In genomic region chrX:129932137-129932791, GRCh38 we compare ENCODE assay signal across 8 cellular contexts.
DNase-seq lines count a peak whose midpoint lies in the region; ATAC-seq and TF ChIP-seq lines count a peak whose summit lies in the region.

No MANE protein-coding gene starts in this region.

- no peaks in the 10 kb centered on the region for H3K79me2 ChIP-seq in OCI-LY1 (ENCODE audit: insufficient read depth, low read length)

- H3K27me3 ChIP-seq in OCI-LY1 (ENCODE audit: insufficient read depth, low read length), result no peaks in the 10 kb centered on the region
- H3K27me3 ChIP-seq in mucosa of rectum (ENCODE audit: control insufficient read depth in 2 of 2, insufficient read depth in 2 of 2, low read length in 2 of 2), result peaks cover 0 to 2% of the 10 kb centered on the region in 2 donors

- in situ Hi-C loops in ACHN (cut with HindIII; ENCODE audit: low pct_ligation_motif_present, low pct_unique_long_range_greater_than_20kb, low sequenced_read_pairs), result no loop called here

- H3K4me1 ChIP-seq in OCI-LY1 (ENCODE audit: insufficient read depth, low read length, severe bottlenecking), result peaks cover 4% of the 10 kb centered on the region
- H3K4me1 ChIP-seq in mucosa of rectum (ENCODE audit: control insufficient read depth in 2 of 2, insufficient read depth in 2 of 2, low read length in 2 of 2), result peaks cover 0 to 2% of the 10 kb centered on the region in 2 donors

- peak; percentile 81 for DNase-seq in ACHN
- peak; percentile 63 for DNase-seq in activated T-cell treated with anti-CD3 and anti-CD28 coated beads for 48 hours (ENCODE audit: low read depth)
- DNase-seq in erythroblast (lab: John Stamatoyannopoulos, UW), result peak; percentile 83 to 88
- DNase-seq in stimulated activated CD8-positive, alpha-beta memory T cell treated with anti-CD3 and anti-CD28 coated beads, Interleukin-4, amount 100 ng/mL, for 24 hours (ENCODE audit: low read depth), result peak; percentile 62

- peak overlapping the region; percentile 70 for H3K27ac ChIP-seq in OCI-LY1 (ENCODE audit: low read depth, low read length, poor library complexity, severe bottlenecking)
- peak overlapping the region; percentile 88 to 89 for H3K27ac ChIP-seq in mucosa of rectum (ENCODE audit: low read depth in 2 of 2, low read length in 2 of 2)

- no peak for TF ChIP-seq CTCF in OCI-LY1 (IDR thresholded peaks at IDR 0.05; ENCODE audit: low read length)

- H2AFZ ChIP-seq in OCI-LY1 (ENCODE audit: low read length), result peak overlapping the region; percentile 55; the same call in 1 of the 2 replicates

- ATAC-seq in GM18909 (IDR thresholded peaks at IDR 0.05; ENCODE audit: poor library complexity, unreplicated experiment), result peak; percentile 47
- peak; percentile 41 for ATAC-seq in HG03520 (IDR thresholded peaks at IDR 0.05; ENCODE audit: unreplicated experiment)

- TF ChIP-seq POLR2A in erythroblast (IDR thresholded peaks at IDR 0.05; ENCODE audit: low read length), result no peak

- peak overlapping the region; percentile 90 for H3K4me2 ChIP-seq in OCI-LY1 (ENCODE audit: low read length)

- H4K20me1 ChIP-seq in OCI-LY1 (ENCODE audit: insufficient read depth, low read length), result no peaks in the 10 kb centered on the region

- H3K36me3 ChIP-seq in OCI-LY1 (ENCODE audit: insufficient read depth, low read length), result peaks cover 14% of the 10 kb centered on the region
- no peaks in the 10 kb centered on the region for H3K36me3 ChIP-seq in mucosa of rectum (ENCODE audit: control insufficient read depth in 2 of 2, insufficient read depth in 2 of 2, low read length in 2 of 2)

- no peaks in the 10 kb centered on the region for H3K9me3 ChIP-seq in OCI-LY1 (ENCODE audit: low read length)
- no peaks in the 10 kb centered on the region for H3K9me3 ChIP-seq in mucosa of rectum (ENCODE audit: control insufficient read depth in 2 of 2, low read length in 2 of 2)

- H3K4me3 ChIP-seq in OCI-LY1 (ENCODE audit: low read depth, low read length, poor library complexity, severe bottlenecking), result peak overlapping the region; percentile 86
- H3K4me3 ChIP-seq in mucosa of rectum (ENCODE audit: low read length in 2 of 2), result peak overlapping the region; percentile 68 to 77

- no peaks in the 10 kb centered on the region for H3K9me2 ChIP-seq in OCI-LY1 (ENCODE audit: low read depth, low read length)

- H3F3A ChIP-seq in OCI-LY1 (ENCODE audit: insufficient read depth, low read length), result peaks cover 4% of the 10 kb centered on the region; the same call in 1 of the 2 replicates

- H3K9ac ChIP-seq in OCI-LY1 (ENCODE audit: low read length) (peak overlapping the region; percentile 92), mucosa of rectum (ENCODE audit: low read depth in 1 of 2, low read length in 2 of 2) (peak overlapping the region in 1 of 2 donors; percentile 71)

Comparison
In these comparisons a context has a peak if more than half of its experiments do, and no peak if none do; other contexts are left out.
1. Peak in every context shown above with its lines: DNase-seq, ATAC-seq, H3K4me3 ChIP-seq and H3K27ac ChIP-seq.